ENCODE assay signal across 8 cellular contexts in the genomic region with DNA sequence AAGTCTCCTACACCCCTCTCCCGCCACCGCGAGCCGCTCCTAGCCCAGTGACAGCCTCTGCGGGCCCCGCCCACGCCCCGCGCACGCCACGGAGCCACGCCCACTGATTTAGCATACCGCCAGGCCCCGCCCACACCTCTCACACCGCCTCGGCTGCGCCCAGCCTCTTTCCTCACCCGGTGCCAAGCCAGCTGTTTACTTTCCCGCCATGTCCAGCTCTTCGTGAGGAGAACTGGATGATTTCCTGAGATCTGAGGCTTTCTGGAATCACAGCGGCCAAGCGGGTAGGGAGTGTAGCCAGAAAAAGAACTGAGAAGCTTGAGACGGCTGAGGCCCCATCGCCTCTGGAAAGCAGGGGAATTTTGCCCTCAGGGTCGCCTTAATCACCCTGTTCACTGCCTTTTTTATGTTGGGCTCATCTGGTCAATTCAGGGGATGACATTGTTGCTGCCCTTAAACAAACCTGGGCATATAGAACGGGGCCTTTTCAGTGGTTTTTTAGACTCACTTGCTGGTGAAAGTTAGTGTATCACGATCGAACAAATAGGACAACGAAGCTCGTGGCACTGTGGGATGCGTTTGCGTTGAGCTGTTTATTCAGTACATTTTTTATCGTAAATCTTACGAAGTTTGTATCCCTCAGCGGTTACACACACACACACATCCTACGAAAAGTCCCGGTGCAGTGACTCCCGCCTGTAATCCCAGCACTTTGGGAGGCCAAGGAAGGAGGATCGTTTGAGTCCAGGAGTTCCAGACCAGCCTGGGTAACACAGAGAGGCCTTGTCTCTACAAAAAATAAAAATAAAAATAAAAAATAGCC. TPM values are rescaled to one million over a fixed set of nuclear protein-coding genes. Genes with fewer than 3 reads are reported as not detected.
DNase-seq lines count a peak whose midpoint lies in the region; ATAC-seq and TF ChIP-seq lines count a peak whose summit lies in the region.

RNF212B (plus strand) TSS at position 165 of the 823 bp plus-strand sequence. CDS start 2,410 bp downstream, outside the sequence.

- CTCF ChIA-PET in Caco-2 (lab: Charles Lee), result interaction anchor here (1.0 to 1.1 kb wide), 2 partner anchors 63 to 117 kb away, joined by 4 to 5 read pairs; no protein-coding TSS in a partner anchor

- intact Hi-C loops in Caco-2 (cut with micrococcal nuclease; ENCODE audit: unreplicated experiment), result loop anchor here (2.0 kb wide), 1 partner anchor 49 kb away; the partner anchor contains the start of gene HOMEZ
- intact Hi-C loops in spleen (cut with DNase I; ENCODE audit: low total_unique reads), result no loop called here

- no peak for TF ChIP-seq CTCF in Caco-2 (IDR thresholded peaks at IDR 0.05; ENCODE audit: insufficient read depth in 1 of 2, low read depth in 1 of 2, low read length in 1 of 2, severe bottlenecking in 1 of 2, unreplicated experiment in 1 of 2)
- TF ChIP-seq CTCF in HFFc6 (IDR thresholded peaks at IDR 0.05), result no peak
- no peak for TF ChIP-seq CTCF in spleen (IDR thresholded peaks at IDR 0.05 in 8 of 11, conservative IDR thresholded peaks at IDR 0.05 in 3 of 11)

- H3K9me3 Mint-ChIP-seq in Caco-2 (ENCODE audit: unreplicated experiment), result no peaks in the 10 kb centered on the region
- H3K9me3 Mint-ChIP-seq in HFFc6, result no peaks in the 10 kb centered on the region
- H3K9me3 Mint-ChIP-seq in central memory CD8-positive, alpha-beta T cell, result no peaks in the 10 kb centered on the region

- peak within 1 kb of the TSS; percentile 77 for H3K27ac Mint-ChIP-seq in Caco-2 (ENCODE audit: unreplicated experiment)
- no peak within 1 kb of the TSS for H3K27ac Mint-ChIP-seq in HFFc6
- H3K27ac Mint-ChIP-seq in central memory CD8-positive, alpha-beta T cell (ENCODE audit: low read depth), result no peak within 1 kb of the TSS

- H3K4me3 Mint-ChIP-seq in Caco-2 (ENCODE audit: unreplicated experiment), result peak within 1 kb of the TSS; percentile 81
- H3K4me3 Mint-ChIP-seq in HFFc6, result peak within 1 kb of the TSS; percentile 77
- no peak within 1 kb of the TSS for H3K4me3 Mint-ChIP-seq in central memory CD8-positive, alpha-beta T cell

- BruUV-seq in Caco-2 (replicated peaks; lab: Mats Ljungman, UMichigan), result no TSS peak

- H3K36me3 Mint-ChIP-seq in Caco-2 (ENCODE audit: insufficient read depth, unreplicated experiment) (peaks cover 4% of the 10 kb centered on the region), HFFc6 (ENCODE audit: low read depth) (no peaks in the 10 kb centered on the region)
- no peaks in the 10 kb centered on the region for H3K36me3 Mint-ChIP-seq in central memory CD8-positive, alpha-beta T cell (ENCODE audit: insufficient read depth)

- H3K27me3 Mint-ChIP-seq in Caco-2 (ENCODE audit: insufficient read depth, unreplicated experiment) (no peaks in the 10 kb centered on the region), HFFc6 (ENCODE audit: insufficient read depth) (peaks cover 22% of the 10 kb centered on the region)
- H3K27me3 Mint-ChIP-seq in central memory CD8-positive, alpha-beta T cell, result peaks cover 41% of the 10 kb centered on the region

- POLR2A ChIA-PET in Caco-2 (lab: Charles Lee), result interaction anchor here (0.7 kb wide), 2 partner anchors 83 to 115 kb away, joined by 3 to 5 read pairs; partner anchors contain the start of gene SLC22A17

- H3K9me3 ChIP-seq in Caco-2 (no peaks in the 10 kb centered on the region), spleen (no peaks in the 10 kb centered on the region)

- no peaks in the 10 kb centered on the region for H3K27me3 ChIP-seq in Caco-2 (replicated peaks; ENCODE audit: control insufficient read depth, insufficient read depth, low read length)
- peaks cover 0 to 36% (median 0%) of the 10 kb centered on the region in 7 donors for H3K27me3 ChIP-seq in spleen (replicated peaks in 1 of 7)

- no peak for TF ChIP-seq POLR2A in spleen (IDR thresholded peaks at IDR 0.05)

- H3K27ac ChIP-seq in spleen, result peak within 1 kb of the TSS in 1 of 8 donors; percentile 35

- H3K4me1 ChIP-seq in Caco-2, result no peaks in the 10 kb centered on the region
- H3K4me1 ChIP-seq in spleen, result peaks cover 0 to 12% (median 8%) of the 10 kb centered on the region in 6 donors

- H3K4me1 Mint-ChIP-seq in Caco-2 (ENCODE audit: low read depth, unreplicated experiment) (no peaks in the 10 kb centered on the region), HFFc6 (ENCODE audit: low read depth) (peaks cover 7% of the 10 kb centered on the region)
- peaks cover 5% of the 10 kb centered on the region for H3K4me1 Mint-ChIP-seq in central memory CD8-positive, alpha-beta T cell

- ATAC-seq in central memory CD8-positive, alpha-beta T cell (replicated peaks; ENCODE audit: extremely low read depth, poor library complexity, severe bottlenecking), result peak; percentile 52
- ATAC-seq in HG03108 (IDR thresholded peaks at IDR 0.05; ENCODE audit: unreplicated experiment), result no peak

- DNase-seq in Caco-2 (peak; percentile 93 to 94), HFFc6 (peak; percentile 10), NCI-H345 (lab: John Stamatoyannopoulos, UW) (peak; percentile 88), islet precursor cell (peak; percentile 94), spleen (peak; percentile 94)
- DNase-seq in activated CD4-positive, alpha-beta T cell treated with anti-CD3 and anti-CD28 coated beads for 1 hour, result peak; percentile 69
- peak; percentile 46 to 47 for DNase-seq in central memory CD8-positive, alpha-beta T cell (ENCODE audit: low spot score in 2 of 2)

- WGBS in spleen, 5 donors, result 33 to 34% (median 33%) methylated on average over 39 of the region's 39 CpGs

- H3K4me3 ChIP-seq in Caco-2 (ENCODE audit: low read depth, low read length) (peak within 1 kb of the TSS; percentile 36), spleen (peak within 1 kb of the TSS in 4 of 8 donors; percentile 1 to 52 (median 22))

- H3K36me3 ChIP-seq in Caco-2 (ENCODE audit: control insufficient read depth, insufficient read depth, low read length) (no peaks in the 10 kb centered on the region), spleen (no peaks in the 10 kb centered on the region)

RNA-seq across cellular contexts. Expression of gene RNF212B, which starts in this region (rescaled TPM):
- not detected in 2 replicates for total RNA-seq in Caco-2 (2022)
- total RNA-seq in HFFc6 (2021; fragmentation: NEBNext Ultra II Directional; extraction: Animal tissue kit (Norgen Biotek cat#: 25700)), result not detected
- total RNA-seq in spleen, result not detected
- polyA plus RNA-seq in spleen, result not detected

Comparison
In these comparisons a context has a peak if more than half of its experiments do, and no peak if none do; other contexts are left out.
1. Peak in DNase-seq and H3K4me3 ChIP-seq in Caco-2; RNA of the gene not detected or under 1 TPM.
2. Peak in DNase-seq in HFFc6; RNA of the gene not detected or under 1 TPM.
3. Peak in DNase-seq in spleen; RNA of the gene not detected or under 1 TPM.
4. DNase-seq: peak in every context shown above with its lines; median percentile 94 in islet precursor cell; 94 in spleen; 94 in Caco-2; 88 in NCI-H345; 69 in activated CD4-positive, alpha-beta T cell treated with anti-CD3 and anti-CD28 coated beads for 1 hour; 46 in central memory CD8-positive, alpha-beta T cell; 10 in HFFc6.